ENCODE assay signal across 8 cellular contexts in the genomic region with DNA sequence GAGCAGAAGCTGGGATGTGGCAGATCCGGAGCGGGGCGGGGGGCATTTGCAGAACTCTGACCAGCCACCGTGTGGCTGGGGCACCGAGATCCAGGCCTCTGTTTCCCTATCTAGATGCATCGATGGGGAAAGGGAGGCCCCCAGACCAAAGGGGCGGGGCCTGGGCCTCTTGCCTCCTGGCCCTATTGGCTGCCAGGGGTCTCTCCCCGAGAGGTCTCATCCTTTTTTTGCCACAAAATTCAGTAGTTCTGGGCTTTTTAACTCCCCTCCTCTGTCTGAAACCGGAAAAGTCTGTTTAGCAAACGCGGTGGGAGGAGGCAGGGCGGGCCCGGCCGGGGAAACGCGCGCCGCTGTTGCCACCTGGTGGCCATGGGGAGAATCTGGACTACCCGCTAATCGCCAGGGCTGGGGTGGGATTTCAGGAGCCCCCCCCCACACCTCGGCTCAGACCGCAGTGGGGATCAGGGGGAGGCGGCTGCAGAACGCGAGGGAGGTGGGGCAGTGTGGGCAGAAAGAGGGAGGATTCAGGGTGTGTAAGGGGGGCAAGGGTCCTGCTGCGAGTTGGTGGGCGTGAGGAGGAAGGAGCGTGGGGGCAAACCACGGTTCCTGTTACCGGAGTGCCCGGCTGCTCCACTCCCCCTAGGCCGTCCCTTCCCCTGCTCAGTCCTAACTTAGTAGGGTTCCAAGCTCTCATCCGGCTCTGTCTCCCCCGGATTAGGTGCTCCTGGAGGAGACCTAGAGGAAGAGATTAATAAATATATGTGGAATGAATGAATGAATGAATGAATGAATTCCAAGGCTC. TPM values are rescaled to one million over a fixed set of nuclear protein-coding genes. Genes with fewer than 3 reads are reported as not detected.
DNase-seq lines count a peak whose midpoint lies in the region; ATAC-seq and TF ChIP-seq lines count a peak whose summit lies in the region.

No MANE protein-coding gene starts in this region.

- H3K9ac ChIP-seq in Loucy (ENCODE audit: low read depth, low read length, poor library complexity, severe bottlenecking) = peak overlapping the region; percentile 50
- H3K9ac ChIP-seq in SK-N-MC (ENCODE audit: insufficient read length) = peak overlapping the region; percentile 20
- peak overlapping the region in 3 of 5 donors; percentile 27 to 71 (median 58) for H3K9ac ChIP-seq in subcutaneous abdominal adipose tissue (ENCODE audit: low read length in 5 of 5)

- H3K9me3 Mint-ChIP-seq in activated naive CD4-positive, alpha-beta T cell treated with anti-CD3 and anti-CD28 coated beads for 36 hours = no peaks in the 10 kb centered on the region

- no peaks in the 10 kb centered on the region for H3K9me2 ChIP-seq in Loucy (replicated peaks; ENCODE audit: low read depth, low read length)

- H3K79me2 ChIP-seq in Loucy (ENCODE audit: insufficient read depth, low read length) = no peaks in the 10 kb centered on the region

- CTCF ChIA-PET in activated naive CD4-positive, alpha-beta T cell treated with anti-CD3 and anti-CD28 coated beads for 36 hours (lab: Charles Lee) = interaction anchor here (0.6 to 10.4 kb wide), 13 partner anchors 9 to 110 kb away, joined by 3 to 148 read pairs (median 3); partner anchors contain the start of gene ARRDC2

- H3K27ac Mint-ChIP-seq in activated naive CD4-positive, alpha-beta T cell treated with anti-CD3 and anti-CD28 coated beads for 36 hours = peak overlapping the region; percentile 59

- H4K20me1 ChIP-seq in Loucy (ENCODE audit: insufficient read depth, low read length, poor library complexity, severe bottlenecking) = no peaks in the 10 kb centered on the region

- peaks cover 9% of the 10 kb centered on the region for H3K36me3 ChIP-seq in GM06990 (ENCODE audit: control insufficient read depth, insufficient read depth, low read length)
- no peaks in the 10 kb centered on the region for H3K36me3 ChIP-seq in Loucy (ENCODE audit: insufficient read depth, low read length)
- H3K36me3 ChIP-seq in SK-N-MC (ENCODE audit: insufficient read depth, low read length) = no peaks in the 10 kb centered on the region
- H3K36me3 ChIP-seq in subcutaneous abdominal adipose tissue (ENCODE audit: control insufficient read depth in 5 of 5, insufficient read depth in 5 of 5, low read length in 5 of 5) = no peaks in the 10 kb centered on the region

- TF ChIP-seq CTCF in GM06990 (IDR thresholded peaks at IDR 0.05; ENCODE audit: insufficient read depth, low read length, poor library complexity, severe bottlenecking) = peak; percentile 87
- peak; percentile 96 for TF ChIP-seq CTCF in Loucy (conservative IDR thresholded peaks at IDR 0.05; ENCODE audit: low read length)

- intact Hi-C loops in activated naive CD4-positive, alpha-beta T cell treated with anti-CD3 and anti-CD28 coated beads for 36 hours (cut with micrococcal nuclease) = loop anchor here (1.0 to 2.0 kb wide), 5 partner anchors 13 to 120 kb away; no protein-coding TSS in a partner anchor

- H3F3A ChIP-seq in Loucy (ENCODE audit: low read depth) = no peaks in the 10 kb centered on the region

- no peaks in the 10 kb centered on the region for H3K27me3 Mint-ChIP-seq in activated naive CD4-positive, alpha-beta T cell treated with anti-CD3 and anti-CD28 coated beads for 36 hours (ENCODE audit: low read depth)

- H3K27me3 ChIP-seq in GM06990 (replicated peaks; ENCODE audit: control insufficient read depth, insufficient read depth, low read length) = no peaks in the 10 kb centered on the region
- H3K27me3 ChIP-seq in Loucy (ENCODE audit: insufficient read depth, low read length, poor library complexity, severe bottlenecking) = no peaks in the 10 kb centered on the region
- no peaks in the 10 kb centered on the region for H3K27me3 ChIP-seq in subcutaneous abdominal adipose tissue (ENCODE audit: control insufficient read depth in 5 of 5, insufficient read depth in 4 of 5, low read length in 5 of 5)

- H3K4me3 Mint-ChIP-seq in activated naive CD4-positive, alpha-beta T cell treated with anti-CD3 and anti-CD28 coated beads for 36 hours = no peak overlapping the region

- no peak for ATAC-seq in HG03571 (IDR thresholded peaks at IDR 0.05; ENCODE audit: unreplicated experiment)

- peaks cover 11% of the 10 kb centered on the region for H3K4me1 Mint-ChIP-seq in activated naive CD4-positive, alpha-beta T cell treated with anti-CD3 and anti-CD28 coated beads for 36 hours (ENCODE audit: low read depth)

- peak overlapping the region; percentile 94 for H2AFZ ChIP-seq in Loucy (ENCODE audit: low read length)

- peaks cover 2% of the 10 kb centered on the region for H3K36me3 Mint-ChIP-seq in activated naive CD4-positive, alpha-beta T cell treated with anti-CD3 and anti-CD28 coated beads for 36 hours (ENCODE audit: low read depth)

- peak overlapping the region; percentile 34; the same call in 1 of the 2 replicates for H3K27ac ChIP-seq in SK-N-MC
- H3K27ac ChIP-seq in subcutaneous abdominal adipose tissue (ENCODE audit: low read depth, low read length) = peak overlapping the region; percentile 72

- H3K9me3 ChIP-seq in Loucy (ENCODE audit: insufficient read depth, low read depth, low read length) (no peaks in the 10 kb centered on the region), SK-N-MC (ENCODE audit: low read depth, low read length) (no peaks in the 10 kb centered on the region), subcutaneous abdominal adipose tissue (ENCODE audit: control insufficient read depth in 5 of 5, low read length in 5 of 5) (no peaks in the 10 kb centered on the region)

- H3K4me1 ChIP-seq in Loucy (ENCODE audit: insufficient read depth, low read length, poor library complexity, severe bottlenecking) = peaks cover 9% of the 10 kb centered on the region
- H3K4me1 ChIP-seq in subcutaneous abdominal adipose tissue (ENCODE audit: control insufficient read depth in 5 of 5, insufficient read depth in 5 of 5, low read length in 5 of 5) = peaks cover 0 to 13% (median 13%) of the 10 kb centered on the region in 5 donors

- no peak overlapping the region for H3K4me3 ChIP-seq in GM06990 (replicated peaks; ENCODE audit: low read depth, low read length)
- H3K4me3 ChIP-seq in Loucy (ENCODE audit: low read length, poor library complexity, severe bottlenecking) = peak overlapping the region; percentile 50
- peak overlapping the region; percentile 67 for H3K4me3 ChIP-seq in SK-N-MC
- peak overlapping the region in 4 of 5 donors; percentile 24 to 52 (median 38) for H3K4me3 ChIP-seq in subcutaneous abdominal adipose tissue (ENCODE audit: low read depth in 1 of 5, low read length in 5 of 5)

- H3K4me2 ChIP-seq in Loucy (ENCODE audit: low read depth, low read length, poor library complexity, severe bottlenecking) = peak overlapping the region; percentile 71

- DNase-seq in GM06990 (ENCODE audit: extremely low read depth, insufficient read length) (peak; percentile 80), SK-N-MC (ENCODE audit: low read depth, low spot score) (peak; percentile 10), glomerular visceral epithelial cell (ENCODE audit: extremely low spot score) (peak; percentile 76), occipital lobe (lab: John Stamatoyannopoulos, UW) (peak; percentile 64)
- DNase-seq in activated naive CD4-positive, alpha-beta T cell treated with anti-CD3 and anti-CD28 coated beads for 36 hours = peak; percentile 86

RNA-seq across cellular contexts. Expression of gene IL12RB1, which starts 28.3 kb away (rescaled TPM):
- 10 to 100 TPM; 10.1 to 14.4 TPM for total RNA-seq in activated naive CD4-positive, alpha-beta T cell treated with anti-CD3 and anti-CD28 coated beads for 36 hours
- total RNA-seq in occipital lobe = 0.47 TPM

RNA-seq across cellular contexts. Expression of gene MAST3, which starts 39.2 kb away (rescaled TPM):
- 10 to 100 TPM; 12.8 to 13.5 TPM for total RNA-seq in activated naive CD4-positive, alpha-beta T cell treated with anti-CD3 and anti-CD28 coated beads for 36 hours
- 5.0 TPM for total RNA-seq in occipital lobe

RNA-seq across cellular contexts. Expression of gene ARRDC2, which starts 50.4 kb away (rescaled TPM):
- total RNA-seq in activated naive CD4-positive, alpha-beta T cell treated with anti-CD3 and anti-CD28 coated beads for 36 hours = 10 to 100 TPM; 17.7 to 19.0 TPM
- 5.1 TPM for total RNA-seq in occipital lobe

Comparison
In these comparisons a context has a peak if more than half of its experiments do, and no peak if none do; other contexts are left out.
1. DNase-seq: peak in every context shown above with its lines; median percentile 86 in activated naive CD4-positive, alpha-beta T cell treated with anti-CD3 and anti-CD28 coated beads for 36 hours; 80 in GM06990; 76 in glomerular visceral epithelial cell; 64 in occipital lobe; 10 in SK-N-MC.